1 cellular context compared by ENCODE assay signal in the genomic region with DNA sequence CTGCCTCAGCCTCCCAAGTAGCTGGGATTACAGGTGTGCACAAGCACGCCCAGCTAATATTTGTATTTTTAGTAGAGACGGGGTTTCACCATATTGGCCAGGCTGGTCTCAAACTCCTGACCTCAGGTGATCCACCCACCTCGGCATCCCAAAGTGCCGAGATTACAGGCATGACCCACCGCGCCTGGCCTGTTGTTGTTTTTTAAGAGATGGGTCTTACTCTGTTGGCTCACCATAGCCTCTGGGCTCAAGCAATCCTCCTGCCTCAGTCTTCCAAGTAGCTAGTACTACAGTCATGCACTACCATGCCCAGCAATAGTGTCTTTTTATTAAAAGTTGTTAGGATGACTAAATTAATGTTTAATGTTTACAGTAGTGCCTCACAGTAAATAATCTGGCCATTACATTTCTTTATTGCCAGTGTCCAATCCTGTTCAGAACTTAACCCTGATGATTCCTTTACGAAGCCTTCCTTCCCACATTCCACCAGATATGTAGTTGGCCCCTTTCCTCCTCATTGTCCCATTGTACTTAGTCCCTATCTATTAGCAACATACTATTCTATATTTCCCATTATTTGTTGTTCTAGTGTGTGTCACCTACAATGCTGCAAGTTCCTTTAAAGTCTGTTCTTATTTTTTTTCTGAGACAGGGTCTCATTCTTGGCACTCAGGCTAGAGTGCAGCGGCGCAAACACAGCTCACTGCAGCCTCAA.
TF ChIP-seq lines count a peak whose summit lies in the region.

No MANE protein-coding gene starts in this region.

TF ChIP-seq in GM23338, 12 proteins besides CTCF, POLR2A, EP300 and RAD21:
- TF ChIP-seq, protein P1, sequence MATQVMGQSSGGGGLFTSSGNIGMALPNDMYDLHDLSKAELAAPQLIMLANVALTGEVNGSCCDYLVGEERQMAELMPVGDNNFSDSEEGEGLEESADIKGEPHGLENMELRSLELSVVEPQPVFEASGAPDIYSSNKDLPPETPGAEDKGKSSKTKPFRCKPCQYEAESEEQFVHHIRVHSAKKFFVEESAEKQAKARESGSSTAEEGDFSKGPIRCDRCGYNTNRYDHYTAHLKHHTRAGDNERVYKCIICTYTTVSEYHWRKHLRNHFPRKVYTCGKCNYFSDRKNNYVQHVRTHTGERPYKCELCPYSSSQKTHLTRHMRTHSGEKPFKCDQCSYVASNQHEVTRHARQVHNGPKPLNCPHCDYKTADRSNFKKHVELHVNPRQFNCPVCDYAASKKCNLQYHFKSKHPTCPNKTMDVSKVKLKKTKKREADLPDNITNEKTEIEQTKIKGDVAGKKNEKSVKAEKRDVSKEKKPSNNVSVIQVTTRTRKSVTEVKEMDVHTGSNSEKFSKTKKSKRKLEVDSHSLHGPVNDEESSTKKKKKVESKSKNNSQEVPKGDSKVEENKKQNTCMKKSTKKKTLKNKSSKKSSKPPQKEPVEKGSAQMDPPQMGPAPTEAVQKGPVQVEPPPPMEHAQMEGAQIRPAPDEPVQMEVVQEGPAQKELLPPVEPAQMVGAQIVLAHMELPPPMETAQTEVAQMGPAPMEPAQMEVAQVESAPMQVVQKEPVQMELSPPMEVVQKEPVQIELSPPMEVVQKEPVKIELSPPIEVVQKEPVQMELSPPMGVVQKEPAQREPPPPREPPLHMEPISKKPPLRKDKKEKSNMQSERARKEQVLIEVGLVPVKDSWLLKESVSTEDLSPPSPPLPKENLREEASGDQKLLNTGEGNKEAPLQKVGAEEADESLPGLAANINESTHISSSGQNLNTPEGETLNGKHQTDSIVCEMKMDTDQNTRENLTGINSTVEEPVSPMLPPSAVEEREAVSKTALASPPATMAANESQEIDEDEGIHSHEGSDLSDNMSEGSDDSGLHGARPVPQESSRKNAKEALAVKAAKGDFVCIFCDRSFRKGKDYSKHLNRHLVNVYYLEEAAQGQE (IDR thresholded peaks at IDR 0.05; ENCODE audit: unreplicated experiment) = no peak
- TF ChIP-seq, protein P2, sequence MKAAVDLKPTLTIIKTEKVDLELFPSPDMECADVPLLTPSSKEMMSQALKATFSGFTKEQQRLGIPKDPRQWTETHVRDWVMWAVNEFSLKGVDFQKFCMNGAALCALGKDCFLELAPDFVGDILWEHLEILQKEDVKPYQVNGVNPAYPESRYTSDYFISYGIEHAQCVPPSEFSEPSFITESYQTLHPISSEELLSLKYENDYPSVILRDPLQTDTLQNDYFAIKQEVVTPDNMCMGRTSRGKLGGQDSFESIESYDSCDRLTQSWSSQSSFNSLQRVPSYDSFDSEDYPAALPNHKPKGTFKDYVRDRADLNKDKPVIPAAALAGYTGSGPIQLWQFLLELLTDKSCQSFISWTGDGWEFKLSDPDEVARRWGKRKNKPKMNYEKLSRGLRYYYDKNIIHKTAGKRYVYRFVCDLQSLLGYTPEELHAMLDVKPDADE (IDR thresholded peaks at IDR 0.05) = no peak
- no peak for TF ChIP-seq POLR2AphosphoS5 (IDR thresholded peaks at IDR 0.05; ENCODE audit: low read depth)
- no peak for TF ChIP-seq NANOG (IDR thresholded peaks at IDR 0.05; ENCODE audit: borderline replicate concordance)
- no peak for TF ChIP-seq JUNB (IDR thresholded peaks at IDR 0.05; ENCODE audit: unreplicated experiment)
- TF ChIP-seq EZH2phosphoT487 (IDR thresholded peaks at IDR 0.05; ENCODE audit: unreplicated experiment) = no peak
- no peak for TF ChIP-seq ZNF331 (CRISPR knock-in tag; IDR thresholded peaks at IDR 0.05; ENCODE audit: low read depth)
- no peak for TF ChIP-seq STAT1 (IDR thresholded peaks at IDR 0.05; ENCODE audit: unreplicated experiment)
- no peak for TF ChIP-seq ZNF114 (CRISPR knock-in tag; IDR thresholded peaks at IDR 0.05)
- TF ChIP-seq, protein P3, sequence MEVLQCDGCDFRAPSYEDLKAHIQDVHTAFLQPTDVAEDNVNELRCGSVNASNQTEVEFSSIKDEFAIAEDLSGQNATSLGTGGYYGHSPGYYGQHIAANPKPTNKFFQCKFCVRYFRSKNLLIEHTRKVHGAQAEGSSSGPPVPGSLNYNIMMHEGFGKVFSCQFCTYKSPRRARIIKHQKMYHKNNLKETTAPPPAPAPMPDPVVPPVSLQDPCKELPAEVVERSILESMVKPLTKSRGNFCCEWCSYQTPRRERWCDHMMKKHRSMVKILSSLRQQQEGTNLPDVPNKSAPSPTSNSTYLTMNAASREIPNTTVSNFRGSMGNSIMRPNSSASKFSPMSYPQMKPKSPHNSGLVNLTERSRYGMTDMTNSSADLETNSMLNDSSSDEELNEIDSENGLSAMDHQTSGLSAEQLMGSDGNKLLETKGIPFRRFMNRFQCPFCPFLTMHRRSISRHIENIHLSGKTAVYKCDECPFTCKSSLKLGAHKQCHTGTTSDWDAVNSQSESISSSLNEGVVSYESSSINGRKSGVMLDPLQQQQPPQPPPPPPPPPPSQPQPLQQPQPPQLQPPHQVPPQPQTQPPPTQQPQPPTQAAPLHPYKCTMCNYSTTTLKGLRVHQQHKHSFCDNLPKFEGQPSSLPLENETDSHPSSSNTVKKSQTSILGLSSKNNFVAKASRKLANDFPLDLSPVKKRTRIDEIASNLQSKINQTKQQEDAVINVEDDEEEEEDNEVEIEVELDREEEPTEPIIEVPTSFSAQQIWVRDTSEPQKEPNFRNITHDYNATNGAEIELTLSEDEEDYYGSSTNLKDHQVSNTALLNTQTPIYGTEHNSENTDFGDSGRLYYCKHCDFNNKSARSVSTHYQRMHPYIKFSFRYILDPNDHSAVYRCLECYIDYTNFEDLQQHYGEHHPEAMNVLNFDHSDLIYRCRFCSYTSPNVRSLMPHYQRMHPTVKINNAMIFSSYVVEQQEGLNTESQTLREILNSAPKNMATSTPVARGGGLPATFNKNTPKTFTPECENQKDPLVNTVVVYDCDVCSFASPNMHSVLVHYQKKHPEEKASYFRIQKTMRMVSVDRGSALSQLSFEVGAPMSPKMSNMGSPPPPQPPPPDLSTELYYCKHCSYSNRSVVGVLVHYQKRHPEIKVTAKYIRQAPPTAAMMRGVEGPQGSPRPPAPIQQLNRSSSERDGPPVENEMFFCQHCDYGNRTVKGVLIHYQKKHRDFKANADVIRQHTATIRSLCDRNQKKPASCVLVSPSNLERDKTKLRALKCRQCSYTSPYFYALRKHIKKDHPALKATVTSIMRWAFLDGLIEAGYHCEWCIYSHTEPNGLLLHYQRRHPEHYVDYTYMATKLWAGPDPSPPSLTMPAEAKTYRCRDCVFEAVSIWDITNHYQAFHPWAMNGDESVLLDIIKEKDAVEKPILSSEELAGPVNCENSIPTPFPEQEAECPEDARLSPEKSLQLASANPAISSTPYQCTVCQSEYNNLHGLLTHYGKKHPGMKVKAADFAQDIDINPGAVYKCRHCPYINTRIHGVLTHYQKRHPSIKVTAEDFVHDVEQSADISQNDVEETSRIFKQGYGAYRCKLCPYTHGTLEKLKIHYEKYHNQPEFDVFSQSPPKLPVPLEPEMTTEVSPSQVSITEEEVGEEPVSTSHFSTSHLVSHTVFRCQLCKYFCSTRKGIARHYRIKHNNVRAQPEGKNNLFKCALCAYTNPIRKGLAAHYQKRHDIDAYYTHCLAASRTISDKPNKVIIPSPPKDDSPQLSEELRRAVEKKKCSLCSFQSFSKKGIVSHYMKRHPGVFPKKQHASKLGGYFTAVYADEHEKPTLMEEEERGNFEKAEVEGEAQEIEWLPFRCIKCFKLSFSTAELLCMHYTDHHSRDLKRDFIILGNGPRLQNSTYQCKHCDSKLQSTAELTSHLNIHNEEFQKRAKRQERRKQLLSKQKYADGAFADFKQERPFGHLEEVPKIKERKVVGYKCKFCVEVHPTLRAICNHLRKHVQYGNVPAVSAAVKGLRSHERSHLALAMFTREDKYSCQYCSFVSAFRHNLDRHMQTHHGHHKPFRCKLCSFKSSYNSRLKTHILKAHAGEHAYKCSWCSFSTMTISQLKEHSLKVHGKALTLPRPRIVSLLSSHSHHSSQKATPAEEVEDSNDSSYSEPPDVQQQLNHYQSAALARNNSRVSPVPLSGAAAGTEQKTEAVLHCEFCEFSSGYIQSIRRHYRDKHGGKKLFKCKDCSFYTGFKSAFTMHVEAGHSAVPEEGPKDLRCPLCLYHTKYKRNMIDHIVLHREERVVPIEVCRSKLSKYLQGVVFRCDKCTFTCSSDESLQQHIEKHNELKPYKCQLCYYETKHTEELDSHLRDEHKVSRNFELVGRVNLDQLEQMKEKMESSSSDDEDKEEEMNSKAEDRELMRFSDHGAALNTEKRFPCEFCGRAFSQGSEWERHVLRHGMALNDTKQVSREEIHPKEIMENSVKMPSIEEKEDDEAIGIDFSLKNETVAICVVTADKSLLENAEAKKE (CRISPR knock-in tag; IDR thresholded peaks at IDR 0.05) = no peak
- no peak for TF ChIP-seq CREB1 (CRISPR knock-in tag; IDR thresholded peaks at IDR 0.05; ENCODE audit: low read depth)
- TF ChIP-seq EZH2 (IDR thresholded peaks at IDR 0.05; ENCODE audit: low read depth, unreplicated experiment) = no peak
